13 cellular contexts compared by ENCODE assay signal in the genomic region with DNA sequence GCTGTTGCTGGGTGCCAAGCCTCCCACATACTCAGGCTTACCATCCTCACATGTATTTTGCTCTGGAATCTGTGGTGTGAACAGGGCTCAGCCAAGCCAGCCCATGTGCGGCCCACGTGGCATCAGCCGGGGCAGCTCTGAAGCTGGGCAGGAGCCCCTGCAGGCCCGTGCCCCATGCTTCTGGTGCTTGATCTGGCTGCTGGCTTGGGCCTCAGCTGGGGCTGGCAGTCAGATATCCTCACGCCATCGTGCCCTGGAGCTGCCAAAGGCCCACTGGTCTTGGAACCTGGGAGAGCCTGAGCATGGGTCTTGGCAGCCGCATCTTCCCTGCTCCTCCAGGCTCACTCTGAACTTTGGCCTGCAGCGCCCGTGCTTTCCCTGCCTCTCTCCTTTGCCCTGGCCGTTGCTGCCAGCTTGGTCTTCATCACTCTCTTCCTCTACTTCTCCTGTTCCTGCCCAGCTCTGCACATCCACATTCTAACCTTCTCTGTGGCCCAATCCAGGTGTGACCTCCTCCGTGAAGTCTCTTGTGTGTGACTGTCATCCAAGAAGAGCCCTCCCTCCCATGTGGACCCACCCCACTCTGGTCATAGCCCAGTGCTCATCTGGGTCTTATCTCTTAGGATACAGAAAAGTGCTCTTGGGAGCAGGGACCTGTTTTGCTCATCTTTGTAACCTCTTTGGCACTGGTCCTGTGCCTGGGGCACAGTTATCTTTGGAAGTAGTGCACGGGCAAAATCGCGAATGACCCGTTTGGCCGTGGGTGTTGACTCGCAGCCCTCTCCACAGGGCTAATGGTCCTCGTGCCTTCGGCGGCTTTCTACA.
DNase-seq lines count a peak whose midpoint lies in the region; ATAC-seq, FAIRE-seq and TF ChIP-seq lines count a peak whose summit lies in the region.
"Had no signal": no experiment of that assay in that cellular context is flagged by ENCODE, and none has a peak within 500 bp of the region (broad histone marks: within the 10 kb centered on the region; RNA-seq: fewer than 3 reads in every experiment).

No MANE protein-coding gene starts in this region.

- 98% methylated on average over 18 of the region's 20 CpGs for WGBS in HepG2 (ENCODE audit: low lambda C conversion rate)
- WGBS in right lobe of liver (ENCODE audit: insufficient coverage, low coverage, low lambda C conversion rate, missing lambda C conversion rate): 82% methylated on average over 10 of the region's 20 CpGs

- POLR2A ChIA-PET in HepG2 (lab: Yijun Ruan, JAX): no interaction called here

- no peak overlapping the region for H3K4me2 ChIP-seq in HepG2 (ENCODE audit: low read depth, low read length)
- H3K4me2 ChIP-seq: KMS-11 had no signal

- H3K4me3 Mint-ChIP-seq in neural crest cell: no peak overlapping the region
- H3K4me3 Mint-ChIP-seq: B cell; CD8-positive, alpha-beta memory T cell had no signal

- H3K27ac Mint-ChIP-seq in neural crest cell (ENCODE audit: unreplicated experiment): peak overlapping the region; percentile 46
- H3K27ac Mint-ChIP-seq: B cell had no signal

- CTCF ChIA-PET in HepG2 (lab: Yijun Ruan, JAX; ENCODE audit: low intra/inter-chr PET ratio, low total read pairs): interaction anchor here (1.4 kb wide), 1 partner anchor 136 kb away, joined by 5 read pairs; no protein-coding TSS in a partner anchor

- intact Hi-C loops in HepG2 (cut with micrococcal nuclease; ENCODE audit: unreplicated experiment): no loop called here
- intact Hi-C loops in right lobe of liver (cut with DNase I): loop anchor here in 1 of 2 donors (10.0 kb wide), 1 partner anchor 139 kb away; no protein-coding TSS in a partner anchor

- TF ChIP-seq POLR2A in HepG2 (IDR thresholded peaks at IDR 0.05; ENCODE audit: insufficient read depth in 1 of 2, low read depth in 2 of 2, low read length in 2 of 2) (no peak), right lobe of liver (IDR thresholded peaks at IDR 0.05) (no peak)

- no peak for FAIRE-seq in HepG2 (lab: Jason Lieb, UNC)

- ATAC-seq in HepG2: no peak
- no peak for ATAC-seq in right lobe of liver

- peaks cover 36% of the 10 kb centered on the region for H3K36me3 Mint-ChIP-seq in neural crest cell (ENCODE audit: low read depth)

- H3K27me3 Mint-ChIP-seq in neural crest cell (ENCODE audit: low read depth): no peaks in the 10 kb centered on the region
- H3K27me3 Mint-ChIP-seq: B cell; CD8-positive, alpha-beta memory T cell had no signal

- H3K27ac ChIP-seq in HepG2 (ENCODE audit: extremely low read length, insufficient read depth, low read length) (no peak overlapping the region), right lobe of liver (no peak overlapping the region), caudate nucleus (ENCODE audit: low read depth, low read length) (peak overlapping the region; percentile 37)
- H3K27ac ChIP-seq: KMS-11, SJSA1 had no signal

- no peak overlapping the region for H3K4me3 ChIP-seq in HepG2 (replicated peaks in 1 of 3; ENCODE audit: insufficient read depth in 1 of 3, low read depth in 2 of 3, low read length in 3 of 3)
- no peak overlapping the region for H3K4me3 ChIP-seq in right lobe of liver
- H3K4me3 ChIP-seq: SJSA1 had no signal

- BruUV-seq in HepG2 (replicated peaks; lab: Mats Ljungman, UMichigan): no TSS peak

- H3K79me2 ChIP-seq in HepG2 (ENCODE audit: insufficient read depth, low read length): no peaks in the 10 kb centered on the region

- H3K9me3 Mint-ChIP-seq in neural crest cell: no peaks in the 10 kb centered on the region
- H3K9me3 Mint-ChIP-seq: CD8-positive, alpha-beta memory T cell had no signal

- H3K27me3 ChIP-seq in HepG2 (ENCODE audit: control insufficient read depth in 1 of 2, insufficient read depth in 2 of 2, low read length in 2 of 2) (no peaks in the 10 kb centered on the region), right lobe of liver (no peaks in the 10 kb centered on the region)
- H3K27me3 ChIP-seq: SJSA1 had no signal

- no peak overlapping the region for H2AFZ ChIP-seq in HepG2 (ENCODE audit: low read length)

- H4K20me1 ChIP-seq in HepG2 (ENCODE audit: insufficient read depth, low read length): peaks cover 7% of the 10 kb centered on the region; the same call in 1 of the 2 replicates

- H3K36me3 ChIP-seq in HepG2 (replicated peaks in 1 of 2; ENCODE audit: control insufficient read depth in 1 of 2, insufficient read depth in 2 of 2, low read length in 2 of 2) (peaks cover 5 to 17% of the 10 kb centered on the region in 2 experiments; a peak in 3 of 5 replicates), right lobe of liver (no peaks in the 10 kb centered on the region)
- H3K36me3 ChIP-seq: SJSA1 had no signal

- H3K4me1 Mint-ChIP-seq in neural crest cell: peaks cover 37% of the 10 kb centered on the region

- TF ChIP-seq RAD21 in HepG2 (CRISPR knock-in tag; IDR thresholded peaks at IDR 0.05): no peak

- TF ChIP-seq CTCF in HepG2 (CRISPR knock-in tag; IDR thresholded peaks at IDR 0.05) (no peak), right lobe of liver (IDR thresholded peaks at IDR 0.05) (no peak), neural crest cell (conservative IDR thresholded peaks at IDR 0.05) (no peak)

- in situ Hi-C loops in HepG2 (cut with HindIII; ENCODE audit: extremely low pct_ligation_motif_present, low pct_unique_long_range_greater_than_20kb): no loop called here
- in situ Hi-C loops in ACHN (cut with HindIII; ENCODE audit: low pct_ligation_motif_present, low pct_unique_long_range_greater_than_20kb, low sequenced_read_pairs): no loop called here

- H3K9me3 ChIP-seq in HepG2 (ENCODE audit: low read length): no peaks in the 10 kb centered on the region
- H3K9me3 ChIP-seq in right lobe of liver: no peaks in the 10 kb centered on the region
- H3K9me3 ChIP-seq: SJSA1 had no signal

- DNase-seq in HepG2 (ENCODE audit: low spot score) (no peak), right lobe of liver (no peak), caudate nucleus (lab: John Stamatoyannopoulos, UW) (no peak), neural crest cell (ENCODE audit: low read depth, low spot score) (no peak), NCI-H345 (lab: John Stamatoyannopoulos, UW) (no peak), NCI-H1092 (lab: John Stamatoyannopoulos, UW) (no peak), NOMO-1 (lab: John Stamatoyannopoulos, UW; ENCODE audit: unreplicated experiment in 2 of 2) (no peak), ACHN (no peak)
- DNase-seq: CD8-positive, alpha-beta memory T cell; NCI-H446 treated with DMSO at 0.1 percent for 48 hours had no signal

- H3K4me1 ChIP-seq in HepG2 (ENCODE audit: insufficient read depth, low read length) (peaks cover 37% of the 10 kb centered on the region), right lobe of liver (no peaks in the 10 kb centered on the region)
- H3K4me1 ChIP-seq: SJSA1 had no signal

- TF ChIP-seq EP300 in HepG2 (IDR thresholded peaks at IDR 0.05; ENCODE audit: low read depth in 2 of 2, low read length in 2 of 2) (no peak), HepG2 (CRISPR knock-in tag; IDR thresholded peaks at IDR 0.05; ENCODE audit: borderline replicate concordance) (no peak)

- no peak overlapping the region for H3K9ac ChIP-seq in HepG2 (ENCODE audit: insufficient read depth, low read depth, low read length)
- H3K9ac ChIP-seq: KMS-11 had no signal

TF ChIP-seq in HepG2, 621 proteins besides CTCF, POLR2A, EP300 and RAD21:
- no peak for TF ChIP-seq POGZ (CRISPR knock-in tag; IDR thresholded peaks at IDR 0.05)
- TF ChIP-seq, protein P1, sequence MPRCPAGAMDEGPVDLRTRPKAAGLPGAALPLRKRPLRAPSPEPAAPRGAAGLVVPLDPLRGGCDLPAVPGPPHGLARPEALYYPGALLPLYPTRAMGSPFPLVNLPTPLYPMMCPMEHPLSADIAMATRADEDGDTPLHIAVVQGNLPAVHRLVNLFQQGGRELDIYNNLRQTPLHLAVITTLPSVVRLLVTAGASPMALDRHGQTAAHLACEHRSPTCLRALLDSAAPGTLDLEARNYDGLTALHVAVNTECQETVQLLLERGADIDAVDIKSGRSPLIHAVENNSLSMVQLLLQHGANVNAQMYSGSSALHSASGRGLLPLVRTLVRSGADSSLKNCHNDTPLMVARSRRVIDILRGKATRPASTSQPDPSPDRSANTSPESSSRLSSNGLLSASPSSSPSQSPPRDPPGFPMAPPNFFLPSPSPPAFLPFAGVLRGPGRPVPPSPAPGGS (CRISPR knock-in tag; IDR thresholded peaks at IDR 0.05): 0 out of 2 replicates have a peak, but pooled peaks have one; percentile 21
